In genomic region chr17:77768475-77768874, GRCh38 we compare ENCODE assay signal across 14 cellular contexts.
"Had no signal": no experiment of that assay in that cellular context is flagged by ENCODE, and none has a peak within 500 bp of the region (broad histone marks: within the 10 kb centered on the region; RNA-seq: fewer than 3 reads in every experiment).

No MANE protein-coding gene starts in this region.

- H3K36me3 Mint-ChIP-seq: mesothelial cell of epicardium had no signal

- H3K36me3 ChIP-seq: ascending aorta, right atrium auricular region, tibial nerve had no signal

- H3K4me3 ChIP-seq: dorsolateral prefrontal cortex, right atrium auricular region, tibial nerve had no signal

- FAIRE-seq: bronchial epithelial cell, keratinocyte, small intestine had no signal

- H3K27me3 ChIP-seq: ascending aorta, dorsolateral prefrontal cortex, right atrium auricular region, tibial nerve had no signal

- H3K9me3 ChIP-seq: ascending aorta, right atrium auricular region, tibial nerve had no signal

- ATAC-seq: activated CD4-positive, alpha-beta T cell treated with anti-CD3 and anti-CD28 coated beads for 36 hours; activated CD8-positive, alpha-beta T cell treated with anti-CD3 and anti-CD28 coated beads, Interleukin-2, amount 10 ng/mL, durations not matched to agents 7 days and 5 days had no signal

- H3K9me3 Mint-ChIP-seq: mesothelial cell of epicardium had no signal

- H3K4me1 ChIP-seq: ascending aorta had no signal

- DNase-seq: activated CD4-positive, alpha-beta T cell treated with anti-CD3 and anti-CD28 coated beads for 36 hours; activated CD8-positive, alpha-beta memory T cell treated with anti-CD3 and anti-CD28 coated beads, Interleukin-2, amount 50 U/mL, for 48 hours; activated CD8-positive, alpha-beta T cell treated with anti-CD3 and anti-CD28 coated beads, Interleukin-2, amount 10 ng/mL, durations not matched to agents 7 days and 5 days; dorsolateral prefrontal cortex; foreskin fibroblast; head of caudate nucleus; small intestine; T-helper 9 cell had no signal

- H3K27ac Mint-ChIP-seq: activated CD4-positive, alpha-beta T cell treated with anti-CD3 and anti-CD28 coated beads for 36 hours; activated CD8-positive, alpha-beta T cell treated with anti-CD3 and anti-CD28 coated beads, Interleukin-2, amount 10 ng/mL, durations not matched to agents 7 days and 5 days; mesothelial cell of epicardium had no signal

- H3K27ac ChIP-seq: dorsolateral prefrontal cortex, right atrium auricular region, tibial nerve had no signal
